ENCODE assay signal across 9 cellular contexts in genomic region chr12:57850924-57851323, GRCh38. TPM values are rescaled to one million over a fixed set of nuclear protein-coding genes. Genes with fewer than 3 reads are reported as not detected.
DNase-seq lines count a peak whose midpoint lies in the region; ATAC-seq and TF ChIP-seq lines count a peak whose summit lies in the region.
"Had no signal": no experiment of that assay in that cellular context is flagged by ENCODE, and none has a peak within 500 bp of the region (broad histone marks: within the 10 kb centered on the region; RNA-seq: fewer than 3 reads in every experiment).

No MANE protein-coding gene starts in this region.

- H3K27ac Mint-ChIP-seq in effector memory CD8-positive, alpha-beta T cell, result no peak overlapping the region

- H3K4me1 Mint-ChIP-seq in effector memory CD8-positive, alpha-beta T cell (ENCODE audit: low read depth in 2 of 2), result peaks cover 8 to 14% of the 10 kb centered on the region in 2 donors

- intact Hi-C loops in left ventricle myocardium superior (cut with micrococcal nuclease) (no loop called here), transverse colon (cut with DNase I; ENCODE audit: low total_unique reads) (no loop called here)

- no peak for TF ChIP-seq EP300 in transverse colon (IDR thresholded peaks at IDR 0.05; ENCODE audit: low read depth)

- H3K4me3 ChIP-seq in cardiac muscle cell, result no peak overlapping the region
- no peak overlapping the region for H3K4me3 ChIP-seq in Jurkat, Clone E6-1 (ENCODE audit: low read length)
- H3K4me3 ChIP-seq in transverse colon, result no peak overlapping the region

- H3K27me3 Mint-ChIP-seq in effector memory CD8-positive, alpha-beta T cell, result peaks cover 20 to 42% of the 10 kb centered on the region in 2 donors

- 49% methylated on average over 3 of the region's 3 CpGs; no CpG with 5 or more reads in 1 of the 2 donors for WGBS in transverse colon (ENCODE audit: low coverage in 1 of 2), 2 donors

- H3K4me3 Mint-ChIP-seq in effector memory CD8-positive, alpha-beta T cell, result no peak overlapping the region

- TF ChIP-seq POLR2A in transverse colon (IDR thresholded peaks at IDR 0.05), result no peak

- ATAC-seq in left ventricle myocardium superior, result no peak
- ATAC-seq in effector memory CD8-positive, alpha-beta T cell (replicated peaks), result peak; percentile 33
- no peak for ATAC-seq in HG02981 (IDR thresholded peaks at IDR 0.05; ENCODE audit: unreplicated experiment)
- ATAC-seq in GM18909 (IDR thresholded peaks at IDR 0.05; ENCODE audit: poor library complexity, unreplicated experiment), result no peak

- H3K4me1 ChIP-seq in cardiac muscle cell (ENCODE audit: low read depth), result peaks cover 32% of the 10 kb centered on the region
- peaks cover 10 to 20% (median 15%) of the 10 kb centered on the region in 4 donors for H3K4me1 ChIP-seq in transverse colon

- H3K27me3 ChIP-seq in cardiac muscle cell, result no peaks in the 10 kb centered on the region
- H3K27me3 ChIP-seq in transverse colon, result peaks cover 7% of the 10 kb centered on the region

- H3K9me3 Mint-ChIP-seq in effector memory CD8-positive, alpha-beta T cell, result no peaks in the 10 kb centered on the region

- in situ Hi-C loops in transverse colon (cut with MboI; ENCODE audit: low pct_ligation_motif_present in 1 of 4, low pct_unique_long_range_greater_than_20kb in 1 of 4, low sequenced_read_pairs in 3 of 4), result no loop called here

- no peaks in the 10 kb centered on the region for H3K9me3 ChIP-seq in cardiac muscle cell (ENCODE audit: low read depth)
- H3K9me3 ChIP-seq in transverse colon, result no peaks in the 10 kb centered on the region

- TF ChIP-seq CTCF in cardiac muscle cell (IDR thresholded peaks at IDR 0.05; ENCODE audit: low read depth, low read length), result no peak
- TF ChIP-seq CTCF in transverse colon (IDR thresholded peaks at IDR 0.05), result no peak

- no peaks in the 10 kb centered on the region for H3K36me3 ChIP-seq in cardiac muscle cell
- H3K36me3 ChIP-seq in transverse colon, result no peaks in the 10 kb centered on the region

- DNase-seq in cardiac muscle cell (ENCODE audit: low read depth in 1 of 2, low spot score in 1 of 2), result no peak
- DNase-seq in left ventricle myocardium superior, result no peak
- DNase-seq in Jurkat, Clone E6-1 (ENCODE audit: low read depth, low spot score), result peak; percentile 58
- DNase-seq in effector memory CD8-positive, alpha-beta T cell, result no peak
- DNase-seq in transverse colon, result no peak
- no peak for DNase-seq in NCI-H2029 (lab: John Stamatoyannopoulos, UW)
- DNase-seq: occipital lobe had no signal

- H3K27ac ChIP-seq in cardiac muscle cell, result peak overlapping the region; percentile 96
- H3K27ac ChIP-seq in transverse colon, result peak overlapping the region in 3 of 4 donors; percentile 9 to 79 (median 77)

- peaks cover 20% of the 10 kb centered on the region for H3K36me3 Mint-ChIP-seq in effector memory CD8-positive, alpha-beta T cell (ENCODE audit: insufficient read depth)

RNA-seq across cellular contexts. Expression of gene CTDSP2, which starts 4.4 kb away (rescaled TPM):
- total RNA-seq in cardiac muscle cell, result 103 and 105 TPM in 2 replicates
- polyA plus RNA-seq in cardiac muscle cell, result 82.9 and 108 TPM in 2 replicates
- 104 TPM for total RNA-seq in left ventricle myocardium superior
- 51.8 TPM for polyA plus RNA-seq in Jurkat, Clone E6-1 (2012; ENCODE audit: insufficient read depth, insufficient read length)
- total RNA-seq in transverse colon, result 100 to 1,000 TPM; 174 to 268 (median 231) TPM

RNA-seq across cellular contexts. Expression of gene AVIL, which starts 32.4 kb away (rescaled TPM):
- total RNA-seq in cardiac muscle cell, result 1.6 TPM in 2 replicates
- polyA plus RNA-seq in cardiac muscle cell, result 1.7 and 2.9 TPM in 2 replicates
- total RNA-seq in left ventricle myocardium superior, result 2.4 TPM
- 1.4 TPM for polyA plus RNA-seq in Jurkat, Clone E6-1 (2012; ENCODE audit: insufficient read depth, insufficient read length)
- 10 to 100 TPM in 2 of 4 donors, 1 to 10 TPM in 2; 3.0 to 21.1 (median 9.1) TPM for total RNA-seq in transverse colon
